8 cellular contexts compared by ENCODE assay signal in the genomic region with DNA sequence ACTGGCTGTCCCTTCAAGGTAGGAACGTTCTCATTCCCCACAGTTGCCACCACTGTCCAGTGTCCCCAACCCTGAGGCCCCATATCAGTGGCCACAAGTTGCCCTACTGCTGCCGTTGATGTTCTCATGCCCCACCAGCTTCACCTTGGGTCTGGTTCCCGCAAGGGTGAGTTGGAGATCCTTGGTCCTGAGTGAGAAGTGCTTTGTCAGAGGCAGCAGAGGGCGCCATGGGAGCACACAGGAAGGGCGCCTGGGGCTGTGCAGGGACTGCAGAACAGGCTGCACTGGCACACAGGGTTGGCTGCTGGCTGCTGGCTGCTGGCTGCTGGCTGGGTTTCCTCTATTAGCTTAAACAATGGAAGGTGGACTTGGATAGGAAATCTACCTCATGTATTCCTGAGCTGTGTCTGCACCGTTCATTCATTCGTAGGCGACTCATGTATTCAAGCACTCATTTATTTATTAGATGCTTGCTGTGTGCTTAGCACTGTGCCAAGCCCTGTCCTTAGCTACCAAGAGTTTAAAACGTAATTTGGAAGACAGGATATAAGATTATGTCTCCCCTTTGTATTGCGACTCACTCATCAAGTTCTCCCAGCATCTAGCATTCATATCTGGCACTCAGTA. TPM values are rescaled to one million over a fixed set of nuclear protein-coding genes. Genes with fewer than 3 reads are reported as not detected.
A peak's percentile ranks its signal among the peaks of the same experiment; 100 is the strongest.
DNase-seq lines count a peak whose midpoint lies in the region; ATAC-seq and TF ChIP-seq lines count a peak whose summit lies in the region.

No MANE protein-coding gene starts in this region.

- H3K36me3 ChIP-seq in KMS-11 (ENCODE audit: insufficient read depth) (no peaks in the 10 kb centered on the region), PC-3 (ENCODE audit: low read depth, low read length) (no peaks in the 10 kb centered on the region)

- H3K79me2 ChIP-seq in KMS-11 (ENCODE audit: insufficient read depth, low read depth) (no peaks in the 10 kb centered on the region), PC-3 (ENCODE audit: low read length) (no peaks in the 10 kb centered on the region)

- CTCF ChIA-PET in PC-3 (lab: Charles Lee) = interaction anchor here (0.5 to 1.6 kb wide), 8 partner anchors 135 to 781 kb away, joined by 3 to 9 read pairs (median 4); no protein-coding TSS in a partner anchor

- POLR2A ChIA-PET in PC-3 (lab: Charles Lee; ENCODE audit: unreplicated experiment) = interaction anchor here (0.6 kb wide), 2 partner anchors 30 to 353 kb away, joined by 3 read pairs; no protein-coding TSS in a partner anchor

- peaks cover 10% of the 10 kb centered on the region for H3K4me1 ChIP-seq in KMS-11 (ENCODE audit: low read depth, poor library complexity, severe bottlenecking)
- peaks cover 46% of the 10 kb centered on the region for H3K4me1 ChIP-seq in PC-3 (ENCODE audit: insufficient read depth, low read length)

- H3K4me3 ChIP-seq in KMS-11 (IDR thresholded peaks at IDR 0.05; ENCODE audit: insufficient read depth, low read depth, low read length) (no peak overlapping the region), PC-3 (ENCODE audit: low read length) (no peak overlapping the region)

- H3K9ac ChIP-seq in KMS-11 (no peak overlapping the region), PC-3 (ENCODE audit: low read length) (no peak overlapping the region)

- no peak overlapping the region for H3K27ac ChIP-seq in KMS-11
- H3K27ac ChIP-seq in PC-3 (ENCODE audit: low read length) = no peak overlapping the region

- H3K27me3 ChIP-seq in KMS-11 (ENCODE audit: insufficient read depth, low read depth) (no peaks in the 10 kb centered on the region), PC-3 (ENCODE audit: low read length) (peaks cover 13% of the 10 kb centered on the region)

- peak; percentile 80 for TF ChIP-seq CTCF in KMS-11 (conservative IDR thresholded peaks at IDR 0.05; ENCODE audit: low read depth, low read length)
- TF ChIP-seq CTCF in PC-3 (conservative IDR thresholded peaks at IDR 0.05; ENCODE audit: low read depth, low read length) = peak; percentile 95

- peaks cover 4% of the 10 kb centered on the region for H3F3A ChIP-seq in PC-3 (ENCODE audit: low read length, unreplicated experiment)

- DNase-seq in GM04504 (ENCODE audit: low read depth) (peak; percentile 8), PC-3 (peak; percentile 92), amniotic epithelial cell (ENCODE audit: low read depth) (peak; percentile 55), iPS DF 4.7 (ENCODE audit: extremely low read depth, low spot score) (peak; percentile 46)
- peak; percentile 62 for DNase-seq in stimulated activated CD8-positive, alpha-beta memory T cell treated with anti-CD3 and anti-CD28 coated beads, Interleukin-4, amount 100 ng/mL, for 48 hours

- H4K20me1 ChIP-seq in KMS-11 (ENCODE audit: insufficient read depth) (no peaks in the 10 kb centered on the region), PC-3 (ENCODE audit: low read length) (no peaks in the 10 kb centered on the region)

- H3K9me2 ChIP-seq in PC-3 (replicated peaks; ENCODE audit: low read length) = no peaks in the 10 kb centered on the region

- intact Hi-C loops in PC-3 (cut with micrococcal nuclease) = loop anchor here (2.0 to 10.0 kb wide), 3 partner anchors 49 to 389 kb away; a partner anchor contains a TSS

- no peaks in the 10 kb centered on the region for H3K9me3 ChIP-seq in PC-3 (ENCODE audit: low read length)

- no TSS peak for BruUV-seq in PC-3 (replicated peaks; lab: Mats Ljungman, UMichigan)

- H3K4me2 ChIP-seq in KMS-11 (no peak overlapping the region), PC-3 (ENCODE audit: low read length) (no peak overlapping the region)

- H2AFZ ChIP-seq in KMS-11 (ENCODE audit: low read depth) = no peak overlapping the region
- no peak overlapping the region for H2AFZ ChIP-seq in PC-3 (ENCODE audit: low read length)

- peak; percentile 81 for ATAC-seq in PC-3
- no peak for ATAC-seq in HG03045 (IDR thresholded peaks at IDR 0.05; ENCODE audit: unreplicated experiment)
- no peak for ATAC-seq in GM19452 (IDR thresholded peaks at IDR 0.05; ENCODE audit: unreplicated experiment)

RNA-seq across cellular contexts. Expression of a gene that starts 2.1 kb away (rescaled TPM):
- 482 and 559 TPM in 2 replicates for total RNA-seq in PC-3 (2014; rRNA removed)

RNA-seq across cellular contexts. Expression of a gene that starts 6.9 kb away (rescaled TPM):
- not detected in 2 replicates for total RNA-seq in PC-3 (2014; rRNA removed)

RNA-seq across cellular contexts. Expression of a gene that starts 19.9 kb away (rescaled TPM):
- total RNA-seq in PC-3 (2014; rRNA removed) = not detected in 2 replicates

RNA-seq across cellular contexts. Expression of a gene that starts 35.3 kb away (rescaled TPM):
- 0.29 TPM in 1 of 2 replicates, not detected in the other for total RNA-seq in PC-3 (2014; rRNA removed)

RNA-seq across cellular contexts. Expression of a gene that starts 42.8 kb away (rescaled TPM):
- total RNA-seq in PC-3 (2014; rRNA removed) = not detected in 2 replicates

Comparison
In these comparisons a context has a peak if more than half of its experiments do, and no peak if none do; other contexts are left out.
1. DNase-seq: peak in every context shown above with its lines; median percentile 92 in PC-3; 62 in stimulated activated CD8-positive, alpha-beta memory T cell treated with anti-CD3 and anti-CD28 coated beads, Interleukin-4, amount 100 ng/mL, for 48 hours; 55 in amniotic epithelial cell; 46 in iPS DF 4.7; 8 in GM04504.